8 cellular contexts compared by ENCODE assay signal in genomic region chr6:108848116-108848868, GRCh38. TPM values are rescaled to one million over a fixed set of nuclear protein-coding genes. Genes with fewer than 3 reads are reported as not detected.
DNase-seq lines count a peak whose midpoint lies in the region; ATAC-seq and TF ChIP-seq lines count a peak whose summit lies in the region.

TSS of gene ARMC2 (plus strand) at chr6:108848422. CDS start at chr6:108854268, 5,846 bp downstream.

- peak within 1 kb of the TSS; percentile 80 for H3K27ac Mint-ChIP-seq in chondrocyte (ENCODE audit: unreplicated experiment)

- H3K4me3 Mint-ChIP-seq in chondrocyte (ENCODE audit: unreplicated experiment), result peak within 1 kb of the TSS; percentile 90

- no peaks in the 10 kb centered on the region for H3K36me3 Mint-ChIP-seq in chondrocyte (ENCODE audit: low read depth)

- peak; percentile 97 for ATAC-seq in GM19025 (IDR thresholded peaks at IDR 0.05; ENCODE audit: low read depth, unreplicated experiment)
- peak; percentile 93 for ATAC-seq in HG03342 (IDR thresholded peaks at IDR 0.05; ENCODE audit: unreplicated experiment)

- no peak for TF ChIP-seq CTCF in AG09319 (IDR thresholded peaks at IDR 0.05; ENCODE audit: low read depth, low read length)
- no peak for TF ChIP-seq CTCF in chondrocyte (IDR thresholded peaks at IDR 0.05)

- H3K27me3 Mint-ChIP-seq in chondrocyte (ENCODE audit: low read depth), result no peaks in the 10 kb centered on the region

- no peaks in the 10 kb centered on the region for H3K9me3 Mint-ChIP-seq in chondrocyte (ENCODE audit: low read depth)

- H3K4me1 Mint-ChIP-seq in chondrocyte (ENCODE audit: low read depth), result peaks cover 15% of the 10 kb centered on the region

- DNase-seq in AG09319 (ENCODE audit: extremely low read depth, low read depth), result peak; percentile 68
- DNase-seq in NCI-H446 treated with DMSO at 0.1 percent for 48 hours (lab: John Stamatoyannopoulos, UW), result peak; percentile 63
- peak; percentile 77 to 78 for DNase-seq in activated CD4-positive, alpha-beta T cell treated with anti-CD3 and anti-CD28 coated beads for 24 hours (ENCODE audit: low read depth in 2 of 2)
- no peak for DNase-seq in chondrocyte (ENCODE audit: low spot score)
- DNase-seq in kidney glomerular epithelial cell (lab: John Stamatoyannopoulos, UW), result peak; percentile 86
- DNase-seq in stimulated activated CD4-positive, alpha-beta T cell treated with anti-CD3 and anti-CD28 coated beads, Interleukin-15, amount 100 ng/mL, for 48 hours (ENCODE audit: low read depth in 2 of 2), result peak; percentile 60 to 81

RNA-seq across cellular contexts. Expression of gene ARMC2, which starts in this region (rescaled TPM):
- 6.8 to 9.2 TPM (median 8.3 TPM) in 3 replicates for total RNA-seq in chondrocyte
